17 cellular contexts compared by ENCODE assay signal in genomic region chr2:241566468-241566867, GRCh38.
"Had no signal": no experiment of that assay in that cellular context is flagged by ENCODE, and none has a peak within 500 bp of the region (broad histone marks: within the 10 kb centered on the region; RNA-seq: fewer than 3 reads in every experiment).

No MANE protein-coding gene starts in this region.

- H3K4me3 ChIP-seq: colonic mucosa, neural progenitor cell, psoas muscle, stomach, thyroid gland had no signal

- H3K27ac ChIP-seq: colonic mucosa, neural progenitor cell, psoas muscle, stomach, thyroid gland had no signal

- H3K9me3 ChIP-seq: colonic mucosa, psoas muscle, stomach, thyroid gland had no signal

- DNase-seq: colonic mucosa; effector memory CD4-positive, alpha-beta T cell; hypothalamus; mesenchymal stem cell; naive thymus-derived CD4-positive, alpha-beta T cell; right cardiac atrium; small intestine; stimulated activated CD4-positive, alpha-beta T cell treated with anti-CD3 and anti-CD28 coated beads, Interleukin-12 subunit alpha, Interleukin-12 subunit beta, amount 100 ng/mL, for 4 hours; stimulated activated CD4-positive, alpha-beta T cell treated with anti-CD3 and anti-CD28 coated beads, Interleukin-1b, Interleukin-23, amount 100 ng/mL, for 48 hours; stimulated activated CD4-positive, alpha-beta T cell treated with anti-CD3 and anti-CD28 coated beads, Interleukin-4, amount 100 ng/mL, for 1 hour; stimulated activated CD8-positive, alpha-beta memory T cell treated with anti-CD3 and anti-CD28 coated beads, Interleukin-4, amount 100 ng/mL, for 48 hours; stimulated activated naive CD4-positive, alpha-beta T cell; stomach; thyroid gland had no signal

- H3K36me3 ChIP-seq: colonic mucosa, neural progenitor cell, thyroid gland had no signal

- H3K4me1 ChIP-seq: colonic mucosa, psoas muscle had no signal

- ATAC-seq: left lobe of liver; naive thymus-derived CD4-positive, alpha-beta T cell; right cardiac atrium had no signal

- H3K27me3 ChIP-seq: colonic mucosa, stomach, thyroid gland had no signal
